17 cellular contexts compared by ENCODE assay signal in the genomic region with DNA sequence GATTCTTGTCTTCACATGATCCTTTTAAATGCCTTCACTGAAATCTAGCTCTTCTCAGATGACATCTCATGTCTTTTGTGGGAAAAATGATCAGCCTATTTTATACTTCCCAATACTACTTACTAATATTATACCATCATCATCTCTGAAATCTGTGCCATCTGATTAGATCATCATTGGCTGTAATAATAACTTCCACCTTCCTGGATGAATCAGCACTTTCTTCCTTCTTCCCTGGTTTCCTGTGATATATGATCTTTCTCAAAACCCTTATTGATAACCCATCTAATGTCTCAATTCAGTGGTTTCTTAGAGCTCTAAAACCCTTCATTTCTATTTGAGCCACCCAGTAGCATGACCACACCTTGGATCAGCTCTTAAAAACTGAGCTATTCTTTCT. TPM values are rescaled to one million over a fixed set of nuclear protein-coding genes. Genes with fewer than 3 reads are reported as not detected.
"Had no signal": no experiment of that assay in that cellular context is flagged by ENCODE, and none has a peak within 500 bp of the region (broad histone marks: within the 10 kb centered on the region; RNA-seq: fewer than 3 reads in every experiment).

No MANE protein-coding gene starts in this region.

- H3K27ac ChIP-seq: epithelial cell of prostate, left ventricle myocardium inferior, neutrophil, thyroid gland had no signal

- H3K4me1 ChIP-seq: left ventricle myocardium inferior, thyroid gland had no signal

- H3K36me3 ChIP-seq: left ventricle myocardium inferior, neutrophil, thyroid gland had no signal

- H3K9me3 ChIP-seq: left ventricle myocardium inferior, neutrophil, thyroid gland had no signal

- ATAC-seq: activated CD8-positive, alpha-beta T cell treated with anti-CD3 and anti-CD28 coated beads, Interleukin-2, amount 10 ng/mL, durations not matched to agents 7 days and 5 days; naive thymus-derived CD8-positive, alpha-beta T cell; stimulated activated memory B cell treated with anti-CD40 and anti-IgM and Interleukin-4, amounts not matched to agents 10 μg/mL and 1 μg/mL and 100 μg/mL, for 72 hours; WTC11 had no signal

- H3K27me3 ChIP-seq: neutrophil, thyroid gland had no signal

- H3K4me3 ChIP-seq: left ventricle myocardium inferior, thyroid gland had no signal

- DNase-seq: activated CD4-positive, alpha-beta T cell treated with anti-CD3 and anti-CD28 coated beads, Interleukin-2, amount 10 ng/mL, durations not matched to agents 24 days and 14 days; activated CD8-positive, alpha-beta memory T cell treated with anti-CD3 and anti-CD28 coated beads, Interleukin-2, amount 50 U/mL, for 4 hours; activated CD8-positive, alpha-beta T cell treated with anti-CD3 and anti-CD28 coated beads, Interleukin-2, amount 10 ng/mL, durations not matched to agents 7 days and 5 days; activated gamma-delta T cell treated with Interleukin-2 at 50 U/mL for 16 hours; amniotic stem cell; cortex of kidney; effector CD8-positive, alpha-beta T cell; islet precursor cell; left ventricle myocardium inferior; naive thymus-derived CD8-positive, alpha-beta T cell; retina; stimulated activated CD4-positive, alpha-beta T cell treated with anti-CD3 and anti-CD28 coated beads, Interleukin-2, amount 100 ng/mL, for 48 hours; thyroid gland had no signal

RNA-seq across cellular contexts. Expression of a gene that starts 30.9 kb away (rescaled TPM):
- polyA plus RNA-seq: naive thymus-derived CD8-positive, alpha-beta T cell had no signal
